Comparison of ENCODE assay signal across 1 cellular context in genomic region chr1:155918660-155919059, GRCh38.
TF ChIP-seq lines count a peak whose summit lies in the region.

No MANE protein-coding gene starts in this region.

TF ChIP-seq in HepG2, 621 proteins besides CTCF, POLR2A, EP300 and RAD21:
- TF ChIP-seq HNF4A (CRISPR knock-in tag; IDR thresholded peaks at IDR 0.05): no peak
- peak; percentile 37; the same call in 1 of the 2 replicates for TF ChIP-seq RBFOX2 (IDR thresholded peaks at IDR 0.05; ENCODE audit: low read depth, low read length)
- TF ChIP-seq, protein P1, sequence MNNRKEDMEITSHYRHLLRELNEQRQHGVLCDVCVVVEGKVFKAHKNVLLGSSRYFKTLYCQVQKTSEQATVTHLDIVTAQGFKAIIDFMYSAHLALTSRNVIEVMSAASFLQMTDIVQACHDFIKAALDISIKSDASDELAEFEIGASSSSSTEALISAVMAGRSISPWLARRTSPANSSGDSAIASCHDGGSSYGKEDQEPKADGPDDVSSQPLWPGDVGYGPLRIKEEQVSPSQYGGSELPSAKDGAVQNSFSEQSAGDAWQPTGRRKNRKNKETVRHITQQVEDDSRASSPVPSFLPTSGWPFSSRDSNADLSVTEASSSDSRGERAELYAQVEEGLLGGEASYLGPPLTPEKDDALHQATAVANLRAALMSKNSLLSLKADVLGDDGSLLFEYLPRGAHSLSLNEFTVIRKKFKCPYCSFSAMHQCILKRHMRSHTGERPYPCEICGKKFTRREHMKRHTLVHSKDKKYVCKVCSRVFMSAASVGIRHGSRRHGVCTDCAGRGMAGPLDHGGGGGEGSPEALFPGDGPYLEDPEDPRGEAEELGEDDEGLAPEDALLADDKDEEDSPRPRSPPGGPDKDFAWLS (CRISPR knock-in tag; IDR thresholded peaks at IDR 0.05; ENCODE audit: borderline replicate concordance): no peak
TF ChIP-seq in HepG2: peak in this region for 1.
